Comparison of ENCODE assay signal across 8 cellular contexts in the genomic region with DNA sequence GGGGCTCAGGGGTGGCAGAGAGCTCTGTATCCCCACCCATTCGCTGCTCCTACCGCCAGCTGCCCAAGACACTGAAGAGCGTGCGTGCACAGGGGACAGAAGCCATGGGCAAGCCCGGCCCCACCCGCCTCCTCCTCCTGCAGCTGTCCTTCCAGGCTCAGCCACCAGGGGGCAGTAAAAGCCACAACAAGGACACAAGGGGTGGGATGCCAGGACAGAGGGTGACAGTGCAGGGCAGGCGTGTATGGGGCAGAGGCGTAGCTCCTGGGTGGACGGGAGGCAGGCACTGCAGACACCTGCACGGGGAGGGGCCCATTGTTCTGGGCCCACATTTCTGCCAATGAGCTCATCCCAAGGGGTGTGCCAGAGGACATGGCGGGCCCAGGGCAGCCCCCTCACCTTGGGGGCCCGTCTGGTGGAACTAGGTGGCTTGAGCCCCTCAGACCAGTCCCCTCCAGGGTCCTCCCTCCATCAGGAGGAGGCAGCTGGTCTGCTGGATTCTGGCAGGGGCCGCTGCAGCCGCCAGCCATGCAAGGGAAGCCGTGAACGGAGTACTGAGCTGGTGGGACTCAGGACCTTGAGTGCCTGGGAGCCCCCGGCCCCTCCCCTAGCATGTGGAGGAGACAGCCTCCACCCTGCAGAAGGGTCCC.
DNase-seq lines count a peak whose midpoint lies in the region; ATAC-seq lines count a peak whose summit lies in the region.

No MANE protein-coding gene starts in this region.

- no peak overlapping the region for H2BK15ac ChIP-seq in mesenchymal stem cell (ENCODE audit: low read depth, poor library complexity, severe bottlenecking)

- no peak overlapping the region for H2BK120ac ChIP-seq in mesenchymal stem cell (ENCODE audit: low read depth, low read length)

- H3K27me3 ChIP-seq in BLaER1 (no peaks in the 10 kb centered on the region), mesenchymal stem cell (ENCODE audit: control insufficient read depth in 1 of 2, insufficient read depth in 1 of 2, low read length in 2 of 2) (no peaks in the 10 kb centered on the region)
- no peaks in the 10 kb centered on the region for H3K27me3 ChIP-seq in effector memory CD4-positive, alpha-beta T cell (replicated peaks; ENCODE audit: control insufficient read depth, insufficient read depth, low read length, poor library complexity, severe bottlenecking)

- no peak for ATAC-seq in GM19023 (IDR thresholded peaks at IDR 0.05; ENCODE audit: unreplicated experiment)

- DNase-seq in H4 (ENCODE audit: low spot score), result peak; percentile 78
- DNase-seq in NCI-H774 (lab: John Stamatoyannopoulos, UW), result peak; percentile 19
- DNase-seq in activated CD8-positive, alpha-beta memory T cell treated with anti-CD3 and anti-CD28 coated beads for 1 hour (ENCODE audit: extremely low read depth in 1 of 2, low read depth in 1 of 2), result peak; percentile 54 to 68
- DNase-seq in effector memory CD4-positive, alpha-beta T cell, result peak; percentile 58 to 69 (median 64)
- peak; percentile 79 for DNase-seq in mesenchymal stem cell
- DNase-seq in stimulated activated CD8-positive, alpha-beta memory T cell treated with anti-CD3 and anti-CD28 coated beads, Interleukin-2, amount 100 ng/mL, for 48 hours (ENCODE audit: low read depth in 2 of 2), result peak; percentile 72 to 83

- H2BK5ac ChIP-seq in mesenchymal stem cell (ENCODE audit: low read depth, low read length, poor library complexity, severe bottlenecking), result no peak overlapping the region

- peak overlapping the region; percentile 89 for H4K8ac ChIP-seq in mesenchymal stem cell (ENCODE audit: low read length)

- no peaks in the 10 kb centered on the region for H3K9me3 ChIP-seq in BLaER1
- no peaks in the 10 kb centered on the region for H3K9me3 ChIP-seq in effector memory CD4-positive, alpha-beta T cell (ENCODE audit: control insufficient read depth, low read length)
- no peaks in the 10 kb centered on the region for H3K9me3 ChIP-seq in mesenchymal stem cell (ENCODE audit: control insufficient read depth, low read length)

- H3K9ac ChIP-seq in BLaER1, result no peak overlapping the region
- peak overlapping the region; percentile 8 for H3K9ac ChIP-seq in mesenchymal stem cell (ENCODE audit: low read length)

- H3K23ac ChIP-seq in mesenchymal stem cell (ENCODE audit: low read length in 2 of 2), result no peak overlapping the region

- H2BK12ac ChIP-seq in mesenchymal stem cell (ENCODE audit: low read length in 2 of 2), result peak overlapping the region in 1 of 2 experiments; percentile 69

- H2AK5ac ChIP-seq in mesenchymal stem cell (ENCODE audit: low read length, severe bottlenecking), result no peak overlapping the region

- H3K4me2 ChIP-seq in BLaER1, result peak overlapping the region; percentile 55; the same call in 1 of the 2 replicates
- no peak overlapping the region for H3K4me2 ChIP-seq in mesenchymal stem cell (ENCODE audit: low read length, poor library complexity, severe bottlenecking)

- H3K79me1 ChIP-seq in mesenchymal stem cell (replicated peaks; ENCODE audit: low read length, poor library complexity, severe bottlenecking), result peaks cover 52% of the 10 kb centered on the region

- H3K4me3 ChIP-seq in BLaER1 (no peak overlapping the region), mesenchymal stem cell (ENCODE audit: insufficient read depth in 1 of 2, low read depth in 1 of 2, low read length in 2 of 2) (no peak overlapping the region)
- no peak overlapping the region for H3K4me3 ChIP-seq in effector memory CD4-positive, alpha-beta T cell (ENCODE audit: insufficient read depth, low read depth, low read length, poor library complexity, severe bottlenecking)

- peak overlapping the region in 1 of 2 experiments; percentile 21 for H3K14ac ChIP-seq in mesenchymal stem cell (ENCODE audit: low read length in 2 of 2)

- peaks cover 68% of the 10 kb centered on the region for H4K20me1 ChIP-seq in BLaER1

- peak overlapping the region in 1 of 2 experiments; percentile 24 for H3K4ac ChIP-seq in mesenchymal stem cell (ENCODE audit: low read depth in 1 of 2, low read length in 2 of 2)

- H3K27ac ChIP-seq in BLaER1 (no peak overlapping the region), mesenchymal stem cell (ENCODE audit: low read length, poor library complexity, severe bottlenecking) (no peak overlapping the region)
- no peak overlapping the region for H3K27ac ChIP-seq in effector memory CD4-positive, alpha-beta T cell (ENCODE audit: insufficient read depth, low read length, poor library complexity, severe bottlenecking)

- H3K18ac ChIP-seq in mesenchymal stem cell (ENCODE audit: low read depth in 1 of 2, low read length in 2 of 2), result peak overlapping the region; percentile 30 to 48

- peaks cover 58% of the 10 kb centered on the region for H3K4me1 ChIP-seq in BLaER1
- H3K4me1 ChIP-seq in effector memory CD4-positive, alpha-beta T cell (ENCODE audit: control insufficient read depth, insufficient read depth, low read length, poor library complexity, severe bottlenecking), result no peaks in the 10 kb centered on the region
- H3K4me1 ChIP-seq in mesenchymal stem cell (ENCODE audit: control insufficient read depth, insufficient read depth, low read depth, low read length), result peaks cover 34% of the 10 kb centered on the region

- WGBS in mesenchymal stem cell, result 62% methylated on average over 16 of the region's 17 CpGs

- H4K91ac ChIP-seq in mesenchymal stem cell (ENCODE audit: low read length), result peak overlapping the region; percentile 23

- H2AFZ ChIP-seq in mesenchymal stem cell (ENCODE audit: low read depth, low read length), result no peak overlapping the region

- peaks cover 86% of the 10 kb centered on the region for H3K36me3 ChIP-seq in BLaER1
- peaks cover 32% of the 10 kb centered on the region for H3K36me3 ChIP-seq in effector memory CD4-positive, alpha-beta T cell (ENCODE audit: control insufficient read depth, insufficient read depth, low read length)
- H3K36me3 ChIP-seq in mesenchymal stem cell (ENCODE audit: control insufficient read depth in 1 of 2, insufficient read depth in 2 of 2, low read depth in 1 of 2, low read length in 2 of 2), result peaks cover 22 to 96% of the 10 kb centered on the region in 2 experiments

Comparison
In these comparisons a context has a peak if more than half of its experiments do, and no peak if none do; other contexts are left out.
1. DNase-seq: peak in every context shown above with its lines; median percentile 79 in mesenchymal stem cell; 78 in H4; 78 in stimulated activated CD8-positive, alpha-beta memory T cell treated with anti-CD3 and anti-CD28 coated beads, Interleukin-2, amount 100 ng/mL, for 48 hours; 64 in effector memory CD4-positive, alpha-beta T cell; 61 in activated CD8-positive, alpha-beta memory T cell treated with anti-CD3 and anti-CD28 coated beads for 1 hour; 19 in NCI-H774.